20 cellular contexts compared by ENCODE assay signal in genomic region chr18:48595703-48596218, GRCh38. TPM values are rescaled to one million over a fixed set of nuclear protein-coding genes. Genes with fewer than 3 reads are reported as not detected.
DNase-seq lines count a peak whose midpoint lies in the region; ATAC-seq lines count a peak whose summit lies in the region.
"Had no signal": no experiment of that assay in that cellular context is flagged by ENCODE, and none has a peak within 500 bp of the region (broad histone marks: within the 10 kb centered on the region; RNA-seq: fewer than 3 reads in every experiment).

No MANE protein-coding gene starts in this region.

- H3K9me3 ChIP-seq in right cardiac atrium (ENCODE audit: control insufficient read depth, low read length), result no peaks in the 10 kb centered on the region
- H3K9me3 ChIP-seq: BLaER1 had no signal

- H3K27me3 ChIP-seq in right cardiac atrium (ENCODE audit: control insufficient read depth, insufficient read depth), result no peaks in the 10 kb centered on the region
- H3K27me3 ChIP-seq: BLaER1 had no signal

- peak overlapping the region; percentile 23 for H3K27ac ChIP-seq in right cardiac atrium (ENCODE audit: low read length)
- H3K27ac ChIP-seq: BLaER1, PC-9 had no signal

- peak; percentile 20 for DNase-seq in NCI-H510A treated with DMSO at 0.1 percent for 48 hours (lab: John Stamatoyannopoulos, UW)
- DNase-seq in NCI-H510A (lab: John Stamatoyannopoulos, UW), result no peak
- no peak for DNase-seq in right cardiac atrium
- no peak for DNase-seq in Right ventricle myocardium superior
- no peak for DNase-seq in activated CD4-positive, CD25-positive, alpha-beta regulatory T cell (lab: John Stamatoyannopoulos, UW)
- DNase-seq: CD4-positive, alpha-beta T cell; COR-L47; DND-41; Kasumi-1; NCI-H1092 treated with DMSO at 0.1 percent for 48 hours; NCI-H1436; NCI-H2029; NCI-H446; NCI-H526 treated with DMSO at 0.1 percent for 48 hours; PC-9 had no signal

- ATAC-seq in right cardiac atrium, result no peak
- ATAC-seq in Right ventricle myocardium superior (ENCODE audit: poor library complexity), result no peak
- peak; percentile 46 for ATAC-seq in esophagus mucosa
- no peak for ATAC-seq in HG03565 (IDR thresholded peaks at IDR 0.05; ENCODE audit: unreplicated experiment)
- ATAC-seq: HepG2, K562 had no signal

- H3K4me3 ChIP-seq in right cardiac atrium (ENCODE audit: low read length), result no peak overlapping the region
- H3K4me3 ChIP-seq: BLaER1, K562, PC-9 had no signal

- intact Hi-C loops in right cardiac atrium (cut with DNase I) (no loop called here), Right ventricle myocardium superior (cut with DNase I) (no loop called here)

- WGBS in right cardiac atrium, result 93% methylated on average over 4 of the region's 4 CpGs

- peaks cover 15% of the 10 kb centered on the region for H3K4me1 ChIP-seq in right cardiac atrium (ENCODE audit: control insufficient read depth, insufficient read depth, low read length)

RNA-seq across cellular contexts. Expression of gene CTIF, which starts 56.9 kb away (rescaled TPM):
- 10 to 100 TPM; 41.0 to 78.2 (median 49.8) TPM for total RNA-seq in right cardiac atrium
- 42.3 TPM for polyA plus RNA-seq in right cardiac atrium
- total RNA-seq in Right ventricle myocardium superior, result 54.5 TPM
- total RNA-seq in esophagus mucosa, result 14.0 TPM
